In the genomic region with DNA sequence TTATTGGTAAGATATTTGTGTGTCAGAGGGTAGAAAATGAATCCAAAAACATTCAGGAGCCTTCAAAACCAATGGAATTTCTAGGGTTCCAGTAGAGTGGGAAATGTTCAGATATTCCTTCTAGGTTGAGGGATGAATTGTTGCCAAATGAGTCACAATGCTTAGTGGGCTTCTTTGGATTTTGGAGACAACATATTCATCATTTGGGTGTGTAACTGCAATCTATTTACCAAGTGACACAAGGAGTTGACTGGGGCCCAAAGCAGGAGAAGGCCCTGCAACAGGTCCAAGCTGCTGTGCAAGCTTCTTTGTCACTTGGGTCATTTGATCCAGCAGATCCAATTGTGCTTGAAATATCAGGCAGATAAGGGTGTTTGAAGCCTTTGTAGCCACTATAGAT, we compare ENCODE assay signal across 1 cellular context.
TF ChIP-seq lines count a peak whose summit lies in the region.

No MANE protein-coding gene starts in this region.

TF ChIP-seq in SK-N-SH treated with all-trans-retinoic acid at 6 μM for 48 hours, 23 proteins besides CTCF, POLR2A, EP300 and RAD21 (continued from another document):
- TF ChIP-seq ISL1 (CRISPR knock-in tag; IDR thresholded peaks at IDR 0.05) (no peak), ZFP3 (CRISPR knock-in tag; IDR thresholded peaks at IDR 0.05) (no peak), ZNF565 (CRISPR knock-in tag; conservative IDR thresholded peaks at IDR 0.05; ENCODE audit: low read depth) (no peak), ZNF8 (CRISPR knock-in tag; IDR thresholded peaks at IDR 0.05) (no peak)
- TF ChIP-seq, protein P1, sequence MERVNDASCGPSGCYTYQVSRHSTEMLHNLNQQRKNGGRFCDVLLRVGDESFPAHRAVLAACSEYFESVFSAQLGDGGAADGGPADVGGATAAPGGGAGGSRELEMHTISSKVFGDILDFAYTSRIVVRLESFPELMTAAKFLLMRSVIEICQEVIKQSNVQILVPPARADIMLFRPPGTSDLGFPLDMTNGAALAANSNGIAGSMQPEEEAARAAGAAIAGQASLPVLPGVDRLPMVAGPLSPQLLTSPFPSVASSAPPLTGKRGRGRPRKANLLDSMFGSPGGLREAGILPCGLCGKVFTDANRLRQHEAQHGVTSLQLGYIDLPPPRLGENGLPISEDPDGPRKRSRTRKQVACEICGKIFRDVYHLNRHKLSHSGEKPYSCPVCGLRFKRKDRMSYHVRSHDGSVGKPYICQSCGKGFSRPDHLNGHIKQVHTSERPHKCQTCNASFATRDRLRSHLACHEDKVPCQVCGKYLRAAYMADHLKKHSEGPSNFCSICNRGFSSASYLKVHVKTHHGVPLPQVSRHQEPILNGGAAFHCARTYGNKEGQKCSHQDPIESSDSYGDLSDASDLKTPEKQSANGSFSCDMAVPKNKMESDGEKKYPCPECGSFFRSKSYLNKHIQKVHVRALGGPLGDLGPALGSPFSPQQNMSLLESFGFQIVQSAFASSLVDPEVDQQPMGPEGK (CRISPR knock-in tag; IDR thresholded peaks at IDR 0.05; ENCODE audit: borderline replicate concordance) = no peak
TF ChIP-seq in SK-N-SH treated with all-trans-retinoic acid at 6 μM for 48 hours: peak in this region for 0.
